Comparison of ENCODE assay signal across 8 cellular contexts in the genomic region with DNA sequence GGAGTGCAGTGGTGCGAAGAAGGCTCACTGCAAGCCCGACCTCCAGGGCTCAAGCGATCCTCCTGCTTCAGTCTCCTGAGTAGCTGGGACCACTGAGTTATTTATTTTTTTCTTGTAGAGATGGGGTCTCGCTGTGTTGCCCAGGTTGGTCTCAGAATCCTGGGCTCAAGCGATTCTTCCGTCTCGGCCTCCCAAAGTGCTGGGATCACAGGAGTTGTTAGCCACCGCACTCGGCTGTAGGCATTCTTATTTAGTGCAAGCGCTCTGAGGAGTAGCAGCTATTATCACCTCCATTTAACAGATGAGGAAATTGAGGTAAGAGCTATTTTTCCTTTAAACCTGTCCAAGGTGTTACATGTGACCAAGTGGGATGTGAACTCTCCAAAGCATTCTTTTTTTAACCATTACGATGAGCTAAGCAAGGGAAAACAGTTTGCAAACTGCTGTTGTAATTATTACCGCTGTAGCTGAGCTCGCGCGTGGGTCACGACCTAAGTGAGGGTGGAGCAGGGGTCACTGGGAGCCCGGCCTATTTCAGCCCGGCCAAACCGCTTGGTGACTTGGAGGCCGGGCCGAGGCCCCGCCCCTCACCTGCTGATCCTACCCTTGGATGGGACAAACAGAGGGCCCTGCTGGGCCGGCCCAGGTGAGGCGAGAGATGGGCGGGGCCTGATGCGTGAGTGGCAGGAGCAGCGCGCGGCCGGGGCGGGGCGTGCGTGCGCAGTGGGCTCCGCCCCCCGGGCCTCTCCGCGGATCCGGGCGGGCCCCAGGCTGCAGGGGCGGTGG. TPM values are rescaled to one million over a fixed set of nuclear protein-coding genes. Genes with fewer than 3 reads are reported as not detected.
A peak's percentile ranks its signal among the peaks of the same experiment; 100 is the strongest.
DNase-seq lines count a peak whose midpoint lies in the region; TF ChIP-seq lines count a peak whose summit lies in the region.

No MANE protein-coding gene starts in this region.

- TF ChIP-seq CTCF in Loucy (conservative IDR thresholded peaks at IDR 0.05; ENCODE audit: low read length): no peak

- WGBS in GM23248 (ENCODE audit: low coverage in 1 of 2, low lambda C conversion rate in 2 of 2, missing lambda C conversion rate in 2 of 2), 2 experiments: 30 to 38% methylated on average over 20 to 26 of the region's 41 CpGs

- H4K20me1 ChIP-seq in GM23248 (ENCODE audit: insufficient read depth) (no peaks in the 10 kb centered on the region), Loucy (ENCODE audit: insufficient read depth, low read length, poor library complexity, severe bottlenecking) (no peaks in the 10 kb centered on the region)

- H2AFZ ChIP-seq in GM23248 (peak overlapping the region; percentile 72), Loucy (ENCODE audit: low read length) (0 out of 2 replicates have a peak overlapping the region, but pooled peaks have one; percentile 40)

- H3K9ac ChIP-seq in GM23248: no peak overlapping the region
- H3K9ac ChIP-seq in Loucy (ENCODE audit: low read depth, low read length, poor library complexity, severe bottlenecking): no peak overlapping the region

- no peaks in the 10 kb centered on the region for H3K9me2 ChIP-seq in GM23248 (ENCODE audit: insufficient read depth)
- no peaks in the 10 kb centered on the region for H3K9me2 ChIP-seq in Loucy (replicated peaks; ENCODE audit: low read depth, low read length)

- DNase-seq in DMS153 (lab: John Stamatoyannopoulos, UW): peak; percentile 84
- peak; percentile 92 for DNase-seq in GM23248
- peak; percentile 29 for DNase-seq in SKM-1 (lab: John Stamatoyannopoulos, UW; ENCODE audit: unreplicated experiment)
- DNase-seq in activated naive CD4-positive, alpha-beta T cell treated with anti-CD3 and anti-CD28 coated beads, Interleukin-2, amount 50 U/mL, for 16 hours: peak; percentile 86
- peak; percentile 81 for DNase-seq in glomerular visceral epithelial cell (ENCODE audit: extremely low spot score)
- DNase-seq in occipital lobe (lab: John Stamatoyannopoulos, UW): peak; percentile 69
- peak in 47 of 49 donors; percentile 8 to 95 (median 59) for DNase-seq in substantia nigra (lab: John Stamatoyannopoulos, UW)

- H3K79me2 ChIP-seq in GM23248 (ENCODE audit: insufficient read depth) (no peaks in the 10 kb centered on the region), Loucy (ENCODE audit: insufficient read depth, low read length) (no peaks in the 10 kb centered on the region)

- H3K27ac ChIP-seq in GM23248 (no peak overlapping the region), substantia nigra (ENCODE audit: low read depth, low read length, poor library complexity, severe bottlenecking) (no peak overlapping the region)

- in situ Hi-C loops in GM23248 (cut with MboI): no loop called here

- H3K4me3 ChIP-seq in GM23248 (peak overlapping the region; percentile 65), Loucy (ENCODE audit: low read length, poor library complexity, severe bottlenecking) (peak overlapping the region; percentile 69)

- peaks cover 3% of the 10 kb centered on the region; the same call in 1 of the 2 replicates for H3F3A ChIP-seq in GM23248 (ENCODE audit: insufficient read depth)
- H3F3A ChIP-seq in Loucy (ENCODE audit: low read depth): peaks cover 5% of the 10 kb centered on the region; the same call in 1 of the 2 replicates

- H3K4me1 ChIP-seq in GM23248 (ENCODE audit: insufficient read depth) (peaks cover 8% of the 10 kb centered on the region; the same call in 1 of the 2 replicates), Loucy (ENCODE audit: insufficient read depth, low read length, poor library complexity, severe bottlenecking) (peaks cover 9% of the 10 kb centered on the region)

- H3K9me3 ChIP-seq in GM23248 (ENCODE audit: low read depth): no peaks in the 10 kb centered on the region
- no peaks in the 10 kb centered on the region for H3K9me3 ChIP-seq in Loucy (ENCODE audit: insufficient read depth, low read depth, low read length)

- H3K4me2 ChIP-seq in GM23248 (ENCODE audit: unreplicated experiment): peak overlapping the region; percentile 82
- peak overlapping the region; percentile 78 for H3K4me2 ChIP-seq in Loucy (ENCODE audit: low read depth, low read length, poor library complexity, severe bottlenecking)

- no peaks in the 10 kb centered on the region for H3K36me3 ChIP-seq in GM23248 (ENCODE audit: low read depth)
- H3K36me3 ChIP-seq in Loucy (ENCODE audit: insufficient read depth, low read length): no peaks in the 10 kb centered on the region

- H3K27me3 ChIP-seq in GM23248 (replicated peaks; ENCODE audit: insufficient read depth) (no peaks in the 10 kb centered on the region), Loucy (ENCODE audit: insufficient read depth, low read length, poor library complexity, severe bottlenecking) (no peaks in the 10 kb centered on the region)

RNA-seq across cellular contexts. Expression of a gene that starts 0.4 kb away (rescaled TPM):
- 2.7 and 4.4 TPM in 2 replicates for total RNA-seq in GM23248 (2014; rRNA removed; shearing (Covaris generic))
- polyA plus RNA-seq in GM23248 (2016; fragmentation: Nextera tagmentation; extraction: Ambion mirVana): 4.3 and 4.5 TPM in 2 replicates
- total RNA-seq in occipital lobe: 18.9 TPM

RNA-seq across cellular contexts. Expression of a gene that starts 10.8 kb away (rescaled TPM):
- not detected in 2 replicates for total RNA-seq in GM23248 (2014; rRNA removed; shearing (Covaris generic))
- not detected in 2 replicates for polyA plus RNA-seq in GM23248 (2016; fragmentation: Nextera tagmentation; extraction: Ambion mirVana)
- not detected for total RNA-seq in occipital lobe

Comparison
In these comparisons a context has a peak if more than half of its experiments do, and no peak if none do; other contexts are left out.
1. DNase-seq: peak in every context shown above with its lines; median percentile 92 in GM23248; 86 in activated naive CD4-positive, alpha-beta T cell treated with anti-CD3 and anti-CD28 coated beads, Interleukin-2, amount 50 U/mL, for 16 hours; 84 in DMS153; 81 in glomerular visceral epithelial cell; 69 in occipital lobe; 59 in substantia nigra; 29 in SKM-1.